21 cellular contexts compared by ENCODE assay signal in genomic region chr19:28350037-28350436, GRCh38.
DNase-seq lines count a peak whose midpoint lies in the region; ATAC-seq and TF ChIP-seq lines count a peak whose summit lies in the region.
"Had no signal": no experiment of that assay in that cellular context is flagged by ENCODE, and none has a peak within 500 bp of the region (broad histone marks: within the 10 kb centered on the region; RNA-seq: fewer than 3 reads in every experiment).

No MANE protein-coding gene starts in this region.

- intact Hi-C loops in aorta (cut with DNase I), result no loop called here

- H3K4me3 Mint-ChIP-seq in T-helper 17 cell, result no peak overlapping the region
- H3K4me3 Mint-ChIP-seq: CD14-positive monocyte; CD4-positive, alpha-beta T cell; CD8-positive, alpha-beta memory T cell had no signal

- no peak overlapping the region for H2BK120ac ChIP-seq in neuronal stem cell (ENCODE audit: low read depth, low read length)

- no peak overlapping the region for H3K4ac ChIP-seq in neuronal stem cell (ENCODE audit: low read length)

- no peak overlapping the region for H2BK12ac ChIP-seq in neuronal stem cell (ENCODE audit: low read length)

- no peaks in the 10 kb centered on the region for H3K27me3 Mint-ChIP-seq in T-helper 17 cell
- H3K27me3 Mint-ChIP-seq: CD4-positive, alpha-beta T cell had no signal

- H3K27ac ChIP-seq in DND-41 (ENCODE audit: low read length) (no peak overlapping the region; the same call in 1 of the 2 replicates), OCI-LY1 (ENCODE audit: low read depth, low read length, poor library complexity, severe bottlenecking) (peak overlapping the region; percentile 43), neuronal stem cell (replicated peaks; ENCODE audit: low read length) (no peak overlapping the region), aorta (ENCODE audit: low read depth in 1 of 2, low read length in 2 of 2) (no peak overlapping the region)
- H3K27ac ChIP-seq: A549; BLaER1 treated with 17β-estradiol and CSF1 and Interleukin-3, amounts not matched to agents 10 nM and 100 nM; GM23248 had no signal

- H2AFZ ChIP-seq in DND-41 (ENCODE audit: low read depth, low read length), result peak overlapping the region; percentile 7
- no peak overlapping the region for H2AFZ ChIP-seq in OCI-LY1 (ENCODE audit: low read length)
- no peak overlapping the region for H2AFZ ChIP-seq in neuronal stem cell (ENCODE audit: low read length)
- H2AFZ ChIP-seq: GM23248 had no signal

- H3K36me3 Mint-ChIP-seq in T-helper 17 cell (ENCODE audit: low read depth), result no peaks in the 10 kb centered on the region
- H3K36me3 Mint-ChIP-seq: CD14-positive monocyte; CD8-positive, alpha-beta memory T cell had no signal

- no peaks in the 10 kb centered on the region for H3K36me3 ChIP-seq in DND-41 (ENCODE audit: insufficient read depth, low read length)
- no peaks in the 10 kb centered on the region for H3K36me3 ChIP-seq in OCI-LY1 (ENCODE audit: insufficient read depth, low read length)
- H3K36me3 ChIP-seq in neuronal stem cell (replicated peaks in 1 of 2; ENCODE audit: control insufficient read depth in 2 of 2, insufficient read depth in 2 of 2, low read length in 2 of 2), result no peaks in the 10 kb centered on the region
- H3K36me3 ChIP-seq in aorta (ENCODE audit: control insufficient read depth in 1 of 2, insufficient read depth in 2 of 2, low read length in 1 of 2), result no peaks in the 10 kb centered on the region
- H3K36me3 ChIP-seq: BE2C; BLaER1 treated with 17β-estradiol and CSF1 and Interleukin-3, amounts not matched to agents 10 nM and 100 nM had no signal

- peak overlapping the region; percentile 43 for H2AK5ac ChIP-seq in neuronal stem cell (ENCODE audit: low read depth, low read length)

- H3K4me2 ChIP-seq in DND-41 (ENCODE audit: insufficient read depth, low read length) (no peak overlapping the region), OCI-LY1 (ENCODE audit: low read length) (no peak overlapping the region), neuronal stem cell (ENCODE audit: insufficient read depth, low read length, poor library complexity, severe bottlenecking) (no peak overlapping the region)
- H3K4me2 ChIP-seq: A549 had no signal

- ATAC-seq in DND-41 (ENCODE audit: insufficient read depth, low read depth) (no peak), aorta (ENCODE audit: low FRiP score) (peak; percentile 46), T-helper 17 cell (no peak)
- ATAC-seq: A549 had no signal

- H3K4me1 ChIP-seq in DND-41 (ENCODE audit: insufficient read depth, low read length) (peaks cover 7% of the 10 kb centered on the region), OCI-LY1 (ENCODE audit: insufficient read depth, low read length, severe bottlenecking) (peaks cover 14% of the 10 kb centered on the region), neuronal stem cell (ENCODE audit: control insufficient read depth in 2 of 2, insufficient read depth in 1 of 2, low read depth in 1 of 2, low read length in 2 of 2) (no peaks in the 10 kb centered on the region), aorta (ENCODE audit: control insufficient read depth in 1 of 2, insufficient read depth in 2 of 2, low read length in 2 of 2) (no peaks in the 10 kb centered on the region)
- H3K4me1 ChIP-seq: A549, BE2C had no signal

- DNase-seq in DND-41, result no peak
- no peak for DNase-seq in neuronal stem cell (ENCODE audit: low spot score)
- DNase-seq in aorta, result no peak
- no peak for DNase-seq in LoVo (ENCODE audit: low spot score)
- no peak for DNase-seq in foreskin fibroblast
- no peak for DNase-seq in T-helper 17 cell
- DNase-seq: 8988T; ACHN; AML-193; BE2C; CD4-positive, alpha-beta T cell; CD8-positive, alpha-beta memory T cell; DMS 273 treated with DMSO at 0.1 percent for 48 hours; DMS79; GM23248; H7; HCEC 1CT had no signal

- H3K79me2 ChIP-seq in DND-41 (ENCODE audit: insufficient read depth, low read length) (no peaks in the 10 kb centered on the region), OCI-LY1 (ENCODE audit: insufficient read depth, low read length) (no peaks in the 10 kb centered on the region)

- H4K20me1 ChIP-seq in DND-41 (ENCODE audit: insufficient read depth, low read length), result no peaks in the 10 kb centered on the region
- no peaks in the 10 kb centered on the region for H4K20me1 ChIP-seq in OCI-LY1 (ENCODE audit: insufficient read depth, low read length)
- H4K20me1 ChIP-seq: BLaER1 treated with 17β-estradiol and CSF1 and Interleukin-3, amounts not matched to agents 10 nM and 100 nM had no signal

- WGBS in neuronal stem cell (ENCODE audit: extremely low coverage in 2 of 2, insufficient read length in 2 of 2, insufficient replicate concordance in 1 of 2), 2 donors, result no CpG with 5 or more reads among the region's 4 CpGs
- WGBS in aorta, 2 donors, result 80 to 85% methylated on average over 4 of the region's 4 CpGs

- no peaks in the 10 kb centered on the region for H3K4me1 Mint-ChIP-seq in T-helper 17 cell
- H3K4me1 Mint-ChIP-seq: CD14-positive monocyte; CD8-positive, alpha-beta memory T cell had no signal

- H3K23ac ChIP-seq in neuronal stem cell (ENCODE audit: low read depth, low read length, poor library complexity), result no peak overlapping the region

- TF ChIP-seq CTCF in DND-41 (IDR thresholded peaks at IDR 0.05; ENCODE audit: borderline replicate concordance, extremely low read depth, low read length, poor library complexity, severe bottlenecking), result no peak
- TF ChIP-seq CTCF in OCI-LY1 (IDR thresholded peaks at IDR 0.05; ENCODE audit: low read length), result no peak
- no peak for TF ChIP-seq CTCF in foreskin fibroblast (IDR thresholded peaks at IDR 0.05; ENCODE audit: low read depth, low read length)

- peak overlapping the region; percentile 56 for H3K14ac ChIP-seq in neuronal stem cell (ENCODE audit: low read length)

- H3K9me3 ChIP-seq in DND-41 (ENCODE audit: insufficient read depth, low read length, severe bottlenecking) (peaks cover 7% of the 10 kb centered on the region), OCI-LY1 (ENCODE audit: low read length) (peaks cover 2% of the 10 kb centered on the region; the same call in 1 of the 2 replicates), neuronal stem cell (replicated peaks in 1 of 2; ENCODE audit: control insufficient read depth in 2 of 2, insufficient read depth in 1 of 2, low read depth in 1 of 2, low read length in 2 of 2) (no peaks in the 10 kb centered on the region), aorta (ENCODE audit: control insufficient read depth, low read length) (no peaks in the 10 kb centered on the region), T-helper 17 cell (ENCODE audit: control insufficient read depth, low read length, poor library complexity, severe bottlenecking) (no peaks in the 10 kb centered on the region)

- H4K91ac ChIP-seq in neuronal stem cell (ENCODE audit: low read depth, low read length, poor library complexity), result no peak overlapping the region

- H3K18ac ChIP-seq in neuronal stem cell (ENCODE audit: low read length), result no peak overlapping the region

- H3K27me3 ChIP-seq in DND-41 (ENCODE audit: insufficient read depth, low read length, poor library complexity), result no peaks in the 10 kb centered on the region
- no peaks in the 10 kb centered on the region for H3K27me3 ChIP-seq in OCI-LY1 (ENCODE audit: insufficient read depth, low read length)
- no peaks in the 10 kb centered on the region for H3K27me3 ChIP-seq in neuronal stem cell (ENCODE audit: control insufficient read depth in 3 of 3, insufficient read depth in 3 of 3, low read depth in 1 of 3, low read length in 3 of 3)
- no peaks in the 10 kb centered on the region for H3K27me3 ChIP-seq in aorta (ENCODE audit: control insufficient read depth in 1 of 2, insufficient read depth in 2 of 2, low read length in 1 of 2)
- H3K27me3 ChIP-seq: BE2C; BLaER1 treated with 17β-estradiol and CSF1 and Interleukin-3, amounts not matched to agents 10 nM and 100 nM had no signal

- H2BK5ac ChIP-seq in neuronal stem cell (ENCODE audit: low read length), result no peak overlapping the region

- H3K4me3 ChIP-seq in DND-41 (ENCODE audit: low read depth in 1 of 2, low read length in 2 of 2) (no peak overlapping the region), OCI-LY1 (ENCODE audit: low read depth, low read length, poor library complexity, severe bottlenecking) (no peak overlapping the region), neuronal stem cell (ENCODE audit: low read length in 2 of 2) (no peak overlapping the region), aorta (ENCODE audit: low read length in 2 of 2) (no peak overlapping the region), foreskin fibroblast (ENCODE audit: low read depth in 1 of 2, low read length in 2 of 2) (no peak overlapping the region)
- H3K4me3 ChIP-seq: A549; BLaER1 treated with 17β-estradiol and CSF1 and Interleukin-3, amounts not matched to agents 10 nM and 100 nM; GM23248 had no signal

- no peaks in the 10 kb centered on the region for H3F3A ChIP-seq in OCI-LY1 (ENCODE audit: insufficient read depth, low read length)

- no peak overlapping the region for H4K8ac ChIP-seq in neuronal stem cell (ENCODE audit: low read depth, low read length)

- no peak overlapping the region for H2BK15ac ChIP-seq in neuronal stem cell (ENCODE audit: low read length)

- H3K9me2 ChIP-seq in OCI-LY1 (ENCODE audit: low read depth, low read length), result no peaks in the 10 kb centered on the region

- H3K9ac ChIP-seq in DND-41 (ENCODE audit: low read depth, low read length) (no peak overlapping the region), OCI-LY1 (ENCODE audit: low read length) (no peak overlapping the region), neuronal stem cell (ENCODE audit: low read depth, low read length, poor library complexity) (no peak overlapping the region)
- H3K9ac ChIP-seq: BLaER1 treated with 17β-estradiol and CSF1 and Interleukin-3, amounts not matched to agents 10 nM and 100 nM; GM23248 had no signal

- peaks cover 2% of the 10 kb centered on the region for H3K79me1 ChIP-seq in neuronal stem cell (ENCODE audit: low read depth, low read length)

- no peak overlapping the region for H3K27ac Mint-ChIP-seq in T-helper 17 cell
- H3K27ac Mint-ChIP-seq: CD14-positive monocyte; CD4-positive, alpha-beta T cell; CD8-positive, alpha-beta memory T cell had no signal
